In genomic region chr22:36334838-36335603, GRCh38 we compare ENCODE assay signal across 8 cellular contexts. TPM values are rescaled to one million over a fixed set of nuclear protein-coding genes. Genes with fewer than 3 reads are reported as not detected.
A peak's percentile ranks its signal among the peaks of the same experiment; 100 is the strongest.
DNase-seq lines count a peak whose midpoint lies in the region; ATAC-seq and TF ChIP-seq lines count a peak whose summit lies in the region.

No MANE protein-coding gene starts in this region.

- peak overlapping the region; percentile 92 for H3K27ac ChIP-seq in CD4-positive, alpha-beta T cell (ENCODE audit: low read depth, low read length)
- peak overlapping the region; percentile 89 to 100 (median 94) for H3K27ac ChIP-seq in heart left ventricle

- H3K4me1 Mint-ChIP-seq in CD4-positive, alpha-beta T cell (ENCODE audit: low read depth): peaks cover 91% of the 10 kb centered on the region
- peaks cover 86% of the 10 kb centered on the region for H3K4me1 Mint-ChIP-seq in activated naive CD8-positive, alpha-beta T cell treated with anti-CD3 and anti-CD28 coated beads, Interleukin-2, amount 10 ng/mL, durations not matched to agents 7 days and 5 days

- peak overlapping the region; percentile 90 for H3K4me3 Mint-ChIP-seq in CD4-positive, alpha-beta T cell
- H3K4me3 Mint-ChIP-seq in activated naive CD8-positive, alpha-beta T cell treated with anti-CD3 and anti-CD28 coated beads, Interleukin-2, amount 10 ng/mL, durations not matched to agents 7 days and 5 days: peak overlapping the region; percentile 74

- peak overlapping the region in 2 of 12 donors; percentile 2 to 4 for H3K4me3 ChIP-seq in heart left ventricle
- no peak overlapping the region for H3K4me3 ChIP-seq in HAP-1

- POLR2A ChIA-PET in CD4-positive, alpha-beta T cell (lab: Charles Lee): interaction anchor here (0.6 to 49.5 kb wide), 4 partner anchors 8 to 135 kb away, joined by 3 to 1847 read pairs (median 20); partner anchors contain the start of gene MYH9
- POLR2A ChIA-PET in activated naive CD8-positive, alpha-beta T cell treated with anti-CD3 and anti-CD28 coated beads, Interleukin-2, amount 10 ng/mL, durations not matched to agents 7 days and 5 days (lab: Charles Lee): interaction anchor here (0.6 to 4.5 kb wide), 13 partner anchors 9 to 143 kb away, joined by 3 to 62 read pairs (median 8); partner anchors contain the start of gene MYH9

- no peak for TF ChIP-seq POLR2A in heart left ventricle (IDR thresholded peaks at IDR 0.05)

- peaks cover 96% of the 10 kb centered on the region for H3K36me3 Mint-ChIP-seq in CD4-positive, alpha-beta T cell (ENCODE audit: low read depth)
- peaks cover 58% of the 10 kb centered on the region for H3K36me3 Mint-ChIP-seq in activated naive CD8-positive, alpha-beta T cell treated with anti-CD3 and anti-CD28 coated beads, Interleukin-2, amount 10 ng/mL, durations not matched to agents 7 days and 5 days

- 35 to 47% (median 41%) methylated on average over 14 to 17 of the region's 17 CpGs for WGBS in heart left ventricle, 4 donors

- no peaks in the 10 kb centered on the region for H3K27me3 ChIP-seq in CD4-positive, alpha-beta T cell (ENCODE audit: control insufficient read depth, insufficient read depth, low read length)
- H3K27me3 ChIP-seq in heart left ventricle (no peaks in the 10 kb centered on the region), HAP-1 (ENCODE audit: low read depth) (no peaks in the 10 kb centered on the region)

- peak overlapping the region; percentile 93 for H3K27ac Mint-ChIP-seq in CD4-positive, alpha-beta T cell
- H3K27ac Mint-ChIP-seq in activated naive CD8-positive, alpha-beta T cell treated with anti-CD3 and anti-CD28 coated beads, Interleukin-2, amount 10 ng/mL, durations not matched to agents 7 days and 5 days: peak overlapping the region; percentile 98

- ATAC-seq in CD4-positive, alpha-beta T cell (ENCODE audit: poor library complexity): peak; percentile 9
- no peak for ATAC-seq in activated naive CD8-positive, alpha-beta T cell treated with anti-CD3 and anti-CD28 coated beads, Interleukin-2, amount 10 ng/mL, durations not matched to agents 7 days and 5 days (ENCODE audit: low read depth)
- ATAC-seq in heart left ventricle (peak; percentile 5 to 16 (median 12)), sciatic nerve (peak; percentile 7), GM19324 (IDR thresholded peaks at IDR 0.05; ENCODE audit: low FRiP score, unreplicated experiment) (no peak)

- intact Hi-C loops in CD4-positive, alpha-beta T cell (cut with DNase I, micrococcal nuclease): loop anchor here (5.0 kb wide), 4 partner anchors 32 to 117 kb away; no protein-coding TSS in a partner anchor
- intact Hi-C loops in heart left ventricle (cut with DNase I): loop anchor here in 8 of 10 donors (2.0 to 5.0 kb wide), 3 partner anchors 16 to 52 kb away; partner anchors contain the start of gene MYH9 (in 3 of the 8)
- intact Hi-C loops in sciatic nerve (cut with DNase I): no loop called here

- H3K9me3 Mint-ChIP-seq in CD4-positive, alpha-beta T cell: no peaks in the 10 kb centered on the region
- H3K9me3 Mint-ChIP-seq in activated naive CD8-positive, alpha-beta T cell treated with anti-CD3 and anti-CD28 coated beads, Interleukin-2, amount 10 ng/mL, durations not matched to agents 7 days and 5 days: no peaks in the 10 kb centered on the region

- CTCF ChIA-PET in CD4-positive, alpha-beta T cell (lab: Charles Lee): interaction anchor here (0.8 to 2.1 kb wide), 8 partner anchors 9 to 136 kb away, joined by 3 to 11 read pairs (median 4); no protein-coding TSS in a partner anchor

- H3K9me3 ChIP-seq in CD4-positive, alpha-beta T cell (ENCODE audit: control insufficient read depth, low read length): no peaks in the 10 kb centered on the region
- H3K9me3 ChIP-seq in heart left ventricle (no peaks in the 10 kb centered on the region), HAP-1 (no peaks in the 10 kb centered on the region)

- in situ Hi-C loops in HAP-1 (cut with MboI; ENCODE audit: low sequenced_read_pairs): no loop called here

- no peak for TF ChIP-seq CTCF in CD4-positive, alpha-beta T cell (IDR thresholded peaks at IDR 0.05)
- TF ChIP-seq CTCF in heart left ventricle (IDR thresholded peaks at IDR 0.05): no peak

- peaks cover 73 to 100% (median 99%) of the 10 kb centered on the region in 12 donors for H3K4me1 ChIP-seq in heart left ventricle
- H3K4me1 ChIP-seq in HAP-1: peaks cover under 1% of the 10 kb centered on the region

- peak in 5 of 10 experiments; percentile 29 to 54 (median 53) for DNase-seq in CD4-positive, alpha-beta T cell
- DNase-seq in NCI-H1694 (lab: John Stamatoyannopoulos, UW): peak; percentile 52
- DNase-seq in activated naive CD8-positive, alpha-beta T cell treated with anti-CD3 and anti-CD28 coated beads, Interleukin-2, amount 10 ng/mL, durations not matched to agents 7 days and 5 days: peak; percentile 57
- DNase-seq in heart left ventricle: peak in 3 of 5 donors; percentile 46 to 70 (median 65)
- DNase-seq in sciatic nerve (ENCODE audit: low spot score): no peak
- no peak for DNase-seq in HAP-1 (ENCODE audit: low spot score in 2 of 2)
- no peak for DNase-seq in NCI-H2029 (lab: John Stamatoyannopoulos, UW)

- H3K36me3 ChIP-seq in heart left ventricle (peaks cover 0 to 84% (median 68%) of the 10 kb centered on the region in 9 donors), HAP-1 (replicated peaks) (peaks cover 69% of the 10 kb centered on the region)

- no peaks in the 10 kb centered on the region for H3K27me3 Mint-ChIP-seq in CD4-positive, alpha-beta T cell
- H3K27me3 Mint-ChIP-seq in activated naive CD8-positive, alpha-beta T cell treated with anti-CD3 and anti-CD28 coated beads, Interleukin-2, amount 10 ng/mL, durations not matched to agents 7 days and 5 days: no peaks in the 10 kb centered on the region

RNA-seq across cellular contexts. Expression of gene MYH9, which starts 52.7 kb away (rescaled TPM):
- 100 to 1,000 TPM; 901 to 925 TPM for total RNA-seq in CD4-positive, alpha-beta T cell
- total RNA-seq in activated naive CD8-positive, alpha-beta T cell treated with anti-CD3 and anti-CD28 coated beads, Interleukin-2, amount 10 ng/mL, durations not matched to agents 7 days and 5 days: 100 to 1,000 TPM; 803 to 821 TPM
- total RNA-seq in heart left ventricle: 100 to 1,000 TPM; 126 to 482 (median 238) TPM
- polyA plus RNA-seq in heart left ventricle: 100 to 1,000 TPM; 109 to 407 TPM
- total RNA-seq in sciatic nerve: 973 TPM

Comparison
In these comparisons a context has a peak if more than half of its experiments do, and no peak if none do; other contexts are left out.
1. ATAC-seq: peak in CD4-positive, alpha-beta T cell (single experiment), heart left ventricle (4 of 4) and sciatic nerve (single experiment); none in activated naive CD8-positive, alpha-beta T cell treated with anti-CD3 and anti-CD28 coated beads, Interleukin-2, amount 10 ng/mL, durations not matched to agents 7 days and 5 days (single experiment) and GM19324 (single experiment).
2. DNase-seq: peak in NCI-H1694 (single experiment), activated naive CD8-positive, alpha-beta T cell treated with anti-CD3 and anti-CD28 coated beads, Interleukin-2, amount 10 ng/mL, durations not matched to agents 7 days and 5 days (single experiment) and heart left ventricle (3 of 5); none in sciatic nerve (single experiment), HAP-1 (0 of 2) and NCI-H2029 (single experiment).